In the genomic region with DNA sequence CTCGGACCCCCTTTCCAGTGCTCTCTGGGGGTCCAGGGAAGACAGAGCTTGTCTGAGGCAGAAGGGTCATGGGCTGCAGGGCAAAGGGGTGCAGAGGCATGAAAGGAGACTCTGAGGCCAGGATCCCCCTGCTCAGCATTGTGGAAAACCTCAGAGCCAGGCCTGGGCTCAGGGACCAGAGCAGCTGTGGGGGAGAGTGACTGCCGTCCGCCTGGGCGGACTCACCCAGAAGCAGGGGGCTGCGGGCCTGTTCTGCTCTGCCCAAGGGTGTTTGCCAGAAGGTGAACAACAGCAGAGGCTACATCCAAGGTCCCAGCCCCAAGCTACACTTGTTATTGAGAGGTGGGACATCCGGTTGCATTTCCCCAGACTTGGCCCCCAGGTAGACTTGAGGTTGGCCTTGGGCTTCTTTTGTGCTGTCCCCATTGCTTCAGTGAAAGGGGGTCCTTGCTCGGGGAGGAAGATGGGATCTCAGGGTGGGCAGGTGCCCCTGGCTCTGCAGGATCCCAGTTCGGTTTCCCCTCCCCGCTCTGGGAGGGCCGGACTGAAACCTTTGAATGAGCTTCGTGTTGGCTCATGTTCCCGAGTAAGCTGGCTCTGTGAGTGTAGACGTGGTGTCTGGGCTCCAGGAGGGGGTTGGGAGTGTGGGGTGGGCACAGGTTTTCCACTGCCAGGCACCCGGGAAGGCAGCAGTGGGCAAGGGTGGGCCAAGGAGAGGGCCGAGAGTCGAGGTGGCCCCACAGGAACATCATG, we compare ENCODE assay signal across 30 cellular contexts.
DNase-seq lines count a peak whose midpoint lies in the region; ATAC-seq, FAIRE-seq and TF ChIP-seq lines count a peak whose summit lies in the region.
"Had no signal": no experiment of that assay in that cellular context is flagged by ENCODE, and none has a peak within 500 bp of the region (broad histone marks: within the 10 kb centered on the region; RNA-seq: fewer than 3 reads in every experiment).

No MANE protein-coding gene starts in this region.

- CTCF ChIA-PET in H1 (lab: Charles Lee; ENCODE audit: partially characterized antibody): interaction anchor here (0.6 to 2.2 kb wide), 6 partner anchors 10 to 565 kb away, joined by 3 to 9 read pairs (median 3); no protein-coding TSS in a partner anchor

- POLR2A ChIA-PET in H1 (lab: Charles Lee; ENCODE audit: partially characterized antibody): no interaction called here

- H4K20me1 ChIP-seq in H1 (replicated peaks in 1 of 2; ENCODE audit: control insufficient read depth in 1 of 2, insufficient read depth in 2 of 2, low read length in 2 of 2): peaks cover 0 to 4% of the 10 kb centered on the region in 2 experiments

- no peak overlapping the region for H3K4ac ChIP-seq in H1 (replicated peaks; ENCODE audit: insufficient read length, low read depth, low read length)
- no peak overlapping the region for H3K4ac ChIP-seq in neuronal stem cell (ENCODE audit: low read length)

- intact Hi-C loops in left ventricle myocardium inferior (cut with micrococcal nuclease) (no loop called here), left ventricle myocardium superior (cut with micrococcal nuclease) (no loop called here), upper lobe of right lung (cut with DNase I) (no loop called here)

- WGBS in H1 (ENCODE audit: extremely low coverage in 1 of 2, insufficient coverage in 1 of 2, insufficient read length in 1 of 2, insufficient replicate concordance in 2 of 2, low coverage in 1 of 2, low lambda C conversion rate in 2 of 2, missing lambda C conversion rate in 1 of 2), 2 experiments: 91% methylated on average over 15 of the region's 16 CpGs; no CpG with 5 or more reads in 1 of the 2 experiments
- no CpG with 5 or more reads among the region's 16 CpGs for WGBS in neuronal stem cell (ENCODE audit: extremely low coverage in 2 of 2, insufficient read length in 2 of 2, insufficient replicate concordance in 1 of 2), 2 donors

- H2BK15ac ChIP-seq in H1 (ENCODE audit: low read length): no peak overlapping the region
- H2BK15ac ChIP-seq in neuronal stem cell (ENCODE audit: low read length): no peak overlapping the region

- no peak overlapping the region for H3K4me3 Mint-ChIP-seq in progenitor cell of endocrine pancreas (ENCODE audit: low read depth)
- H3K4me3 Mint-ChIP-seq: activated naive CD8-positive, alpha-beta T cell; B cell; CD8-positive, alpha-beta T cell; nephron progenitor cell; stimulated activated naive CD8-positive, alpha-beta T cell treated with anti-CD3 and anti-CD28 coated beads, Interleukin-15, amount 100 ng/mL, for 72 hours had no signal

- no peak overlapping the region for H4K5ac ChIP-seq in H1 (ENCODE audit: insufficient read length, low read depth, low read length)

- no peak for ATAC-seq in left ventricle myocardium superior
- no peak for ATAC-seq in upper lobe of right lung
- ATAC-seq: activated CD4-positive, CD25-positive, alpha-beta regulatory T cell treated with anti-CD3 and anti-CD28 coated beads, Interleukin-2, amount 50 U/mL, for 24 hours; CD8-positive, alpha-beta T cell; GM12878; mucosa of descending colon; stimulated activated naive CD8-positive, alpha-beta T cell treated with anti-CD3 and anti-CD28 coated beads, Interleukin-15, amount 100 ng/mL, for 72 hours had no signal

- no peak for TF ChIP-seq CTCF in left ventricle myocardium inferior (IDR thresholded peaks at IDR 0.05; ENCODE audit: borderline replicate concordance)
- TF ChIP-seq CTCF in H1 (IDR thresholded peaks at IDR 0.05; ENCODE audit: control extremely low read depth in 1 of 3, insufficient read depth in 1 of 3, low read depth in 1 of 3, low read length in 3 of 3): no peak
- no peak for TF ChIP-seq CTCF in upper lobe of right lung (IDR thresholded peaks at IDR 0.05)
- no peak for TF ChIP-seq CTCF in progenitor cell of endocrine pancreas (IDR thresholded peaks at IDR 0.05; ENCODE audit: unreplicated experiment)

- TF ChIP-seq EP300 in H1 (IDR thresholded peaks at IDR 0.05; ENCODE audit: borderline replicate concordance in 1 of 2, low read depth in 2 of 2, low read length in 2 of 2): no peak

- H4K8ac ChIP-seq in H1 (ENCODE audit: extremely low read depth, insufficient read depth, low read length) (peak overlapping the region; percentile 25; the same call in 1 of the 2 replicates), neuronal stem cell (ENCODE audit: low read depth, low read length) (no peak overlapping the region)

- no peak overlapping the region for H2AFZ ChIP-seq in H1 (ENCODE audit: low read length)
- H2AFZ ChIP-seq in neuronal stem cell (ENCODE audit: low read length): no peak overlapping the region
- H2AFZ ChIP-seq: parathyroid adenoma had no signal

- H3K36me3 Mint-ChIP-seq in progenitor cell of endocrine pancreas (ENCODE audit: insufficient read depth): no peaks in the 10 kb centered on the region
- H3K36me3 Mint-ChIP-seq: activated naive CD8-positive, alpha-beta T cell; CD8-positive, alpha-beta T cell had no signal

- H3K4me2 ChIP-seq in H1 (ENCODE audit: insufficient read depth in 1 of 2, low read depth in 2 of 2, low read length in 2 of 2) (no peak overlapping the region), neuronal stem cell (ENCODE audit: insufficient read depth, low read length, poor library complexity, severe bottlenecking) (no peak overlapping the region)
- H3K4me2 ChIP-seq: KMS-11 had no signal

- H3K9ac ChIP-seq in H1 (replicated peaks in 1 of 4; ENCODE audit: extremely low read depth in 1 of 4, low read depth in 3 of 4, low read length in 3 of 4) (no peak overlapping the region), neuronal stem cell (ENCODE audit: low read depth, low read length, poor library complexity) (peak overlapping the region; percentile 30)
- H3K9ac ChIP-seq: KMS-11, parathyroid adenoma had no signal

- no peak overlapping the region for H2BK20ac ChIP-seq in H1 (ENCODE audit: low read length)

- peak overlapping the region; percentile 86 for H3K27ac ChIP-seq in left ventricle myocardium inferior (replicated peaks)
- H3K27ac ChIP-seq in H1 (ENCODE audit: low read depth, low read length): no peak overlapping the region
- H3K27ac ChIP-seq in neuronal stem cell (replicated peaks; ENCODE audit: low read length): no peak overlapping the region
- H3K27ac ChIP-seq in upper lobe of right lung: peak overlapping the region; percentile 24
- H3K27ac ChIP-seq: KMS-11, parathyroid adenoma had no signal

- H3K9me3 Mint-ChIP-seq in progenitor cell of endocrine pancreas (ENCODE audit: low read depth): no peaks in the 10 kb centered on the region
- H3K9me3 Mint-ChIP-seq: CD8-positive, alpha-beta T cell; nephron progenitor cell had no signal

- H3K27me3 Mint-ChIP-seq in progenitor cell of endocrine pancreas: no peaks in the 10 kb centered on the region
- H3K27me3 Mint-ChIP-seq: activated naive CD8-positive, alpha-beta T cell; B cell had no signal

- H3K27me3 ChIP-seq in left ventricle myocardium inferior (ENCODE audit: low read depth) (no peaks in the 10 kb centered on the region), H1 (replicated peaks in 1 of 4; ENCODE audit: control insufficient read depth in 3 of 4, extremely low read depth in 1 of 4, insufficient read depth in 3 of 4, low read length in 3 of 4) (no peaks in the 10 kb centered on the region), neuronal stem cell (ENCODE audit: control insufficient read depth in 3 of 3, insufficient read depth in 3 of 3, low read depth in 1 of 3, low read length in 3 of 3) (peaks cover 0 to 3% (median 0%) of the 10 kb centered on the region in 3 experiments), upper lobe of right lung (no peaks in the 10 kb centered on the region)
- H3K27me3 ChIP-seq: tibial nerve had no signal

- no peak for TF ChIP-seq POLR2A in H1 (IDR thresholded peaks at IDR 0.05; ENCODE audit: control extremely low read depth in 1 of 2, low read depth in 2 of 2, low read length in 2 of 2)

- no peaks in the 10 kb centered on the region for H3K79me1 ChIP-seq in H1 (ENCODE audit: low read depth, low read length)
- H3K79me1 ChIP-seq in neuronal stem cell (ENCODE audit: low read depth, low read length): peaks cover 2% of the 10 kb centered on the region

- H3K4me1 ChIP-seq in left ventricle myocardium inferior (peaks cover 78% of the 10 kb centered on the region), H1 (replicated peaks in 1 of 4; ENCODE audit: control insufficient read depth in 3 of 4, insufficient read depth in 4 of 4, low read length in 3 of 4) (peaks cover 0 to 3% (median 0%) of the 10 kb centered on the region in 4 experiments; a peak in 1 of 7 replicates), neuronal stem cell (ENCODE audit: control insufficient read depth in 2 of 2, insufficient read depth in 1 of 2, low read depth in 1 of 2, low read length in 2 of 2) (no peaks in the 10 kb centered on the region), upper lobe of right lung (peaks cover 14% of the 10 kb centered on the region)
- H3K4me1 ChIP-seq: parathyroid adenoma had no signal

- H3K56ac ChIP-seq in H1 (replicated peaks; ENCODE audit: insufficient read length, low read depth, low read length): no peak overlapping the region

- FAIRE-seq in H1 (lab: Jason Lieb, UNC): no peak
- FAIRE-seq: endometrium, GM12878 had no signal

- H3K79me2 ChIP-seq in H1 (ENCODE audit: control insufficient read depth in 1 of 2, insufficient read depth in 2 of 2, low read length in 2 of 2): no peaks in the 10 kb centered on the region
- H3K79me2 ChIP-seq: parathyroid adenoma had no signal

- DNase-seq in left ventricle myocardium inferior (no peak), left ventricle myocardium superior (no peak), H1 (ENCODE audit: low read depth in 1 of 2, low spot score in 2 of 2) (no peak), neuronal stem cell (ENCODE audit: low spot score) (no peak), upper lobe of right lung (no peak), progenitor cell of endocrine pancreas (ENCODE audit: low spot score, unreplicated experiment) (no peak), A172 (ENCODE audit: low spot score) (no peak)
- DNase-seq in stimulated activated CD4-positive, alpha-beta T cell treated with anti-CD3 and anti-CD28 coated beads, Interleukin-4, amount 100 ng/mL, for 24 hours: no peak
- DNase-seq: activated CD4-positive, alpha-beta T cell treated with anti-CD3 and anti-CD28 coated beads, Interleukin-2, amount 50 U/mL, for 48 hours; activated CD8-positive, alpha-beta memory T cell treated with anti-CD3 and anti-CD28 coated beads, Interleukin-2, amount 50 U/mL, for 48 hours; caudate nucleus; CD8-positive, alpha-beta T cell; islet precursor cell; MM.1S; NCI-H1417; NCI-H2081 treated with DMSO at 0.1 percent for 48 hours; nephron progenitor cell; OCI-M1; SHP77 treated with DMSO at 0.1 percent for 48 hours; stimulated activated naive CD8-positive, alpha-beta T cell treated with anti-CD3 and anti-CD28 coated beads, Interleukin-15, amount 100 ng/mL, for 72 hours had no signal

- no peak overlapping the region for H2AK5ac ChIP-seq in H1 (ENCODE audit: low read depth, low read length)
- H2AK5ac ChIP-seq in neuronal stem cell (ENCODE audit: low read depth, low read length): peak overlapping the region; percentile 3

- no peaks in the 10 kb centered on the region for H3K4me1 Mint-ChIP-seq in progenitor cell of endocrine pancreas (ENCODE audit: low read depth)
- H3K4me1 Mint-ChIP-seq: B cell; stimulated activated naive CD8-positive, alpha-beta T cell treated with anti-CD3 and anti-CD28 coated beads, Interleukin-15, amount 100 ng/mL, for 72 hours had no signal

- H2BK5ac ChIP-seq in H1 (ENCODE audit: low read depth, low read length) (no peak overlapping the region), neuronal stem cell (ENCODE audit: low read length) (no peak overlapping the region)

- H2BK120ac ChIP-seq in H1 (replicated peaks; ENCODE audit: low read depth, low read length): no peak overlapping the region
- no peak overlapping the region for H2BK120ac ChIP-seq in neuronal stem cell (ENCODE audit: low read depth, low read length)

- no peak overlapping the region for H3K4me3 ChIP-seq in left ventricle myocardium inferior
- no peak overlapping the region for H3K4me3 ChIP-seq in H1 (ENCODE audit: extremely low read depth in 1 of 4, insufficient read depth in 2 of 4, low read depth in 3 of 4, low read length in 4 of 4)
- H3K4me3 ChIP-seq in neuronal stem cell (ENCODE audit: low read length in 2 of 2): no peak overlapping the region
- H3K4me3 ChIP-seq in upper lobe of right lung: no peak overlapping the region
- H3K4me3 ChIP-seq: GM12878, mucosa of descending colon, tibial nerve had no signal

- no peaks in the 10 kb centered on the region for H3K23me2 ChIP-seq in H1 (ENCODE audit: low read depth, low read length)

- no peak for TF ChIP-seq RAD21 in H1 (IDR thresholded peaks at IDR 0.05 in 1 of 2, conservative IDR thresholded peaks at IDR 0.05 in 1 of 2; ENCODE audit: low read depth in 2 of 2, low read length in 2 of 2)

- H3K14ac ChIP-seq in H1 (ENCODE audit: insufficient read length): no peak overlapping the region
- no peak overlapping the region for H3K14ac ChIP-seq in neuronal stem cell (ENCODE audit: low read length)

- H3K9me3 ChIP-seq in left ventricle myocardium inferior (replicated peaks) (no peaks in the 10 kb centered on the region), H1 (ENCODE audit: insufficient read depth in 2 of 2, low read depth in 1 of 2, low read length in 1 of 2) (peaks cover 0 to 8% of the 10 kb centered on the region in 2 experiments; a peak in 1 of 4 replicates), neuronal stem cell (replicated peaks in 1 of 2; ENCODE audit: control insufficient read depth in 2 of 2, insufficient read depth in 1 of 2, low read depth in 1 of 2, low read length in 2 of 2) (no peaks in the 10 kb centered on the region), upper lobe of right lung (no peaks in the 10 kb centered on the region)
- H3K9me3 ChIP-seq: mucosa of descending colon, tibial nerve had no signal

- H3K23ac ChIP-seq in H1 (ENCODE audit: insufficient read length) (no peak overlapping the region), neuronal stem cell (ENCODE audit: low read depth, low read length, poor library complexity) (no peak overlapping the region)

- no peaks in the 10 kb centered on the region for H3K36me3 ChIP-seq in left ventricle myocardium inferior
- no peaks in the 10 kb centered on the region for H3K36me3 ChIP-seq in H1 (ENCODE audit: control insufficient read depth in 2 of 4, insufficient read depth in 4 of 4, low read length in 3 of 4)
- H3K36me3 ChIP-seq in neuronal stem cell (replicated peaks in 1 of 2; ENCODE audit: control insufficient read depth in 2 of 2, insufficient read depth in 2 of 2, low read length in 2 of 2): no peaks in the 10 kb centered on the region
- H3K36me3 ChIP-seq in upper lobe of right lung: no peaks in the 10 kb centered on the region

- H3K27ac Mint-ChIP-seq in progenitor cell of endocrine pancreas: no peak overlapping the region
- H3K27ac Mint-ChIP-seq: activated naive CD8-positive, alpha-beta T cell; activated T-helper 2 cell treated with anti-CD3 and anti-CD28 coated beads, Interferon-gamma antibody, Interleukin-2, Interleukin-4, amounts not matched to agents 10 μg/mL and 5 μg/mL and 100 μg/mL, durations not matched to agents 14 hours and 24 hours and 36 hours; B cell; CD8-positive, alpha-beta T cell; nephron progenitor cell had no signal

- H2BK12ac ChIP-seq in H1 (ENCODE audit: low read depth, low read length) (no peak overlapping the region), neuronal stem cell (ENCODE audit: low read length) (no peak overlapping the region)

- no peak overlapping the region for H3K18ac ChIP-seq in H1 (ENCODE audit: extremely low read depth, low read length)
- H3K18ac ChIP-seq in neuronal stem cell (ENCODE audit: low read length): peak overlapping the region; percentile 65

- no peak overlapping the region for H4K91ac ChIP-seq in H1 (replicated peaks; ENCODE audit: insufficient read length, low read length)
- no peak overlapping the region for H4K91ac ChIP-seq in neuronal stem cell (ENCODE audit: low read depth, low read length, poor library complexity)

Comparison
In these comparisons a context has a peak if more than half of its experiments do, and no peak if none do; other contexts are left out.
1. H3K27ac ChIP-seq: peak in left ventricle myocardium inferior (single experiment) and upper lobe of right lung (single experiment); none in H1 (single experiment) and neuronal stem cell (single experiment).